In the genomic region with DNA sequence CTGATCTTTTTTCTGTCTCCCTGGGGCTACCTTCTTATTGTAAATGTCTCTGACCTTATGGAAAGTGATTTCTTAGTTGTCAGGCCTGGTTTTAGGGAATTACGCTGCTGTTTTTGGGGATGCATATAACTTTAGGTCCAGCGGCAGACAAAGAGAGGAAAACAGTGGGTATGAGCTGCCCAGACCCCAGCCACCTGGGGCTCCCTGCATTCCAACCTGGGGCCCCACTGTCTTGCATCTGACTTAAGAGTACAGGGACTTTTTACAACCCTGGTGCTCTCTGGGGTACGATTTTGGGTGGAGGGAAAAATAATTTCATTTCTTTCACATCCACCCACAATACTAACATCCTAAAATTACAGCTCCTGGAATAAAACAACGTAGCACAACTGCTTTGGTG, we compare ENCODE assay signal across 13 cellular contexts.
DNase-seq lines count a peak whose midpoint lies in the region; ATAC-seq and TF ChIP-seq lines count a peak whose summit lies in the region.
"Had no signal": no experiment of that assay in that cellular context is flagged by ENCODE, and none has a peak within 500 bp of the region (broad histone marks: within the 10 kb centered on the region; RNA-seq: fewer than 3 reads in every experiment).

No MANE protein-coding gene starts in this region.

- H3K79me1 ChIP-seq in mesendoderm (ENCODE audit: low read length), result no peaks in the 10 kb centered on the region

- H3K9ac ChIP-seq in duodenal mucosa (ENCODE audit: low read depth in 1 of 2, low read length in 2 of 2), result peak overlapping the region; percentile 16 to 22
- H3K9ac ChIP-seq in mesendoderm (ENCODE audit: low read length), result peak overlapping the region; percentile 83

- H3K36me3 ChIP-seq in left ventricle myocardium inferior (peaks cover 7% of the 10 kb centered on the region), duodenal mucosa (ENCODE audit: control insufficient read depth in 1 of 2, insufficient read depth in 2 of 2, low read length in 2 of 2) (no peaks in the 10 kb centered on the region), mesendoderm (ENCODE audit: control insufficient read depth, insufficient read depth, low read length) (peaks cover under 1% of the 10 kb centered on the region), upper lobe of left lung (peaks cover 0 to 1% (median 0%) of the 10 kb centered on the region in 4 donors), ovary (no peaks in the 10 kb centered on the region)

- no peaks in the 10 kb centered on the region for H3K9me3 ChIP-seq in left ventricle myocardium inferior (replicated peaks)
- H3K9me3 ChIP-seq in duodenal mucosa (ENCODE audit: control insufficient read depth in 1 of 2, low read length in 2 of 2), result no peaks in the 10 kb centered on the region
- H3K9me3 ChIP-seq in upper lobe of left lung, result no peaks in the 10 kb centered on the region
- no peaks in the 10 kb centered on the region for H3K9me3 ChIP-seq in ovary
- H3K9me3 ChIP-seq: vagina had no signal

- H4K8ac ChIP-seq in mesendoderm (ENCODE audit: low read depth, low read length), result no peak overlapping the region

- no peak overlapping the region for H2AK5ac ChIP-seq in mesendoderm (ENCODE audit: low read length)

- no peak overlapping the region for H2BK15ac ChIP-seq in mesendoderm (replicated peaks; ENCODE audit: low read depth)

- H4K5ac ChIP-seq in mesendoderm (ENCODE audit: low read length), result no peak overlapping the region

- H3K18ac ChIP-seq in mesendoderm (ENCODE audit: low read length), result peak overlapping the region; percentile 54

- H3K4me1 ChIP-seq in left ventricle myocardium inferior (peaks cover 97% of the 10 kb centered on the region), duodenal mucosa (ENCODE audit: control insufficient read depth in 1 of 2, insufficient read depth in 2 of 2, low read length in 2 of 2) (peaks cover 10 to 26% of the 10 kb centered on the region in 2 donors), mesendoderm (ENCODE audit: control insufficient read depth, low read depth, low read length) (peaks cover 10% of the 10 kb centered on the region), upper lobe of left lung (peaks cover 22 to 46% (median 29%) of the 10 kb centered on the region in 4 donors), ovary (ENCODE audit: insufficient read depth) (peaks cover 8% of the 10 kb centered on the region)

- H3K79me2 ChIP-seq in mesendoderm (ENCODE audit: control insufficient read depth, insufficient read depth, low read length), result peaks cover 2% of the 10 kb centered on the region

- intact Hi-C loops in left ventricle myocardium inferior (cut with micrococcal nuclease), result no loop called here
- intact Hi-C loops in left ventricle myocardium superior (cut with micrococcal nuclease), result no loop called here
- intact Hi-C loops in ovary (cut with DNase I), result no loop called here

- TF ChIP-seq CTCF in left ventricle myocardium inferior (IDR thresholded peaks at IDR 0.05; ENCODE audit: borderline replicate concordance) (no peak), upper lobe of left lung (IDR thresholded peaks at IDR 0.05) (no peak), ovary (IDR thresholded peaks at IDR 0.05) (no peak)

- H3K27ac ChIP-seq in left ventricle myocardium inferior (replicated peaks) (peak overlapping the region; percentile 90), duodenal mucosa (ENCODE audit: low read depth, low read length) (no peak overlapping the region), mesendoderm (ENCODE audit: low read depth, low read length) (no peak overlapping the region), upper lobe of left lung (peak overlapping the region; percentile 38 to 71 (median 61)), ovary (no peak overlapping the region)
- H3K27ac ChIP-seq: vagina had no signal

- WGBS in mesendoderm (ENCODE audit: extremely low coverage, insufficient coverage, low lambda C conversion rate), result no CpG with 5 or more reads among the region's 4 CpGs
- 44 to 55% methylated on average over 4 of the region's 4 CpGs for WGBS in upper lobe of left lung, 2 donors
- WGBS in ovary, 3 donors, result 63 to 85% (median 77%) methylated on average over 4 of the region's 4 CpGs

- ATAC-seq in left ventricle myocardium superior, result no peak
- ATAC-seq in upper lobe of left lung (ENCODE audit: low FRiP score in 2 of 2), result no peak
- no peak for ATAC-seq in HG02885 (IDR thresholded peaks at IDR 0.05; ENCODE audit: poor library complexity, unreplicated experiment)
- ATAC-seq in HG02981 (IDR thresholded peaks at IDR 0.05; ENCODE audit: unreplicated experiment), result no peak

- DNase-seq in left ventricle myocardium inferior, result no peak
- DNase-seq in left ventricle myocardium superior, result no peak
- DNase-seq in mesendoderm, result no peak
- DNase-seq in upper lobe of left lung, result no peak
- DNase-seq in ovary, result no peak
- DNase-seq: ACHN; effector memory CD4-positive, alpha-beta T cell; MM.1S; NCI-H82 had no signal

- H3K4me2 ChIP-seq in mesendoderm (ENCODE audit: low read length), result peak overlapping the region; percentile 1

- no peak overlapping the region for H3K23ac ChIP-seq in mesendoderm (ENCODE audit: low read length)

- H3K27me3 ChIP-seq in left ventricle myocardium inferior (ENCODE audit: low read depth) (no peaks in the 10 kb centered on the region), duodenal mucosa (ENCODE audit: control insufficient read depth in 1 of 2, insufficient read depth in 2 of 2, low read length in 2 of 2) (no peaks in the 10 kb centered on the region), mesendoderm (ENCODE audit: insufficient read depth, low read length, poor library complexity) (no peaks in the 10 kb centered on the region), upper lobe of left lung (no peaks in the 10 kb centered on the region), ovary (no peaks in the 10 kb centered on the region)
- H3K27me3 ChIP-seq: vagina had no signal

- no peak overlapping the region for H2BK5ac ChIP-seq in mesendoderm (ENCODE audit: low read length)

- H3K56ac ChIP-seq in mesendoderm (ENCODE audit: low read length), result no peak overlapping the region

- no peak overlapping the region for H2BK120ac ChIP-seq in mesendoderm (ENCODE audit: low read depth, low read length)

- TF ChIP-seq POLR2A in upper lobe of left lung (IDR thresholded peaks at IDR 0.05) (no peak), ovary (IDR thresholded peaks at IDR 0.05) (no peak)

- TF ChIP-seq EP300 in upper lobe of left lung (IDR thresholded peaks at IDR 0.05), result no peak
- no peak for TF ChIP-seq EP300 in ovary (IDR thresholded peaks at IDR 0.05)

- H3K4ac ChIP-seq in mesendoderm (ENCODE audit: low read depth, low read length), result no peak overlapping the region

- H3K4me3 ChIP-seq in left ventricle myocardium inferior (peak overlapping the region; percentile 74), duodenal mucosa (ENCODE audit: low read depth in 1 of 2, low read length in 2 of 2) (peak overlapping the region; percentile 84 to 85), mesendoderm (ENCODE audit: low read length) (no peak overlapping the region), upper lobe of left lung (peak overlapping the region in 3 of 4 donors; percentile 45 to 56 (median 51)), ovary (no peak overlapping the region)

Comparison
In these comparisons a context has a peak if more than half of its experiments do, and no peak if none do; other contexts are left out.
1. H3K27ac ChIP-seq: peak in left ventricle myocardium inferior (single experiment) and upper lobe of left lung (4 of 4); none in duodenal mucosa (single experiment), mesendoderm (single experiment) and ovary (0 of 2).
2. H3K4me3 ChIP-seq: peak in left ventricle myocardium inferior (single experiment), duodenal mucosa (2 of 2) and upper lobe of left lung (3 of 4); none in mesendoderm (single experiment) and ovary (single experiment).